Comparison of ENCODE assay signal across 8 cellular contexts in genomic region chr21:29025328-29025713, GRCh38. TPM values are rescaled to one million over a fixed set of nuclear protein-coding genes. Genes with fewer than 3 reads are reported as not detected.
DNase-seq lines count a peak whose midpoint lies in the region; ATAC-seq and TF ChIP-seq lines count a peak whose summit lies in the region.

No MANE protein-coding gene starts in this region.

- 2% methylated on average over 6 of the region's 6 CpGs for WGBS in heart right ventricle, 2 donors

- peaks cover 36% of the 10 kb centered on the region for H3K36me3 Mint-ChIP-seq in activated naive CD8-positive, alpha-beta T cell treated with anti-CD3 and anti-CD28 coated beads for 36 hours

- peak overlapping the region; percentile 92 to 100 (median 98) for H3K27ac ChIP-seq in heart right ventricle
- H3K27ac ChIP-seq in substantia nigra (ENCODE audit: low read depth, low read length, poor library complexity, severe bottlenecking): peak overlapping the region; percentile 99

- intact Hi-C loops in heart right ventricle (cut with DNase I): loop anchor here in 4 of 10 donors (2.0 to 5.0 kb wide), 2 partner anchors 23 to 47 kb away; partner anchors contain the start of gene CCT8 (in 4 of the 4)
- intact Hi-C loops in left ventricle myocardium superior (cut with micrococcal nuclease): no loop called here

- H3K36me3 ChIP-seq in heart right ventricle: peaks cover 0 to 27% (median 0%) of the 10 kb centered on the region in 9 donors

- no peak for DNase-seq in heart right ventricle
- no peak for DNase-seq in left ventricle myocardium superior
- DNase-seq in activated naive CD8-positive, alpha-beta T cell treated with anti-CD3 and anti-CD28 coated beads for 36 hours: no peak
- peak; percentile 59 for DNase-seq in iris pigment epithelial cell (ENCODE audit: low read depth)
- no peak for DNase-seq in substantia nigra (lab: John Stamatoyannopoulos, UW)
- DNase-seq in NOMO-1 treated with dmso at 0.1 percent for 144 hours (lab: John Stamatoyannopoulos, UW; ENCODE audit: unreplicated experiment): no peak
- no peak for DNase-seq in NCI-H446 (lab: John Stamatoyannopoulos, UW)
- DNase-seq in mucosa of gallbladder (ENCODE audit: low spot score): no peak

- H3K9me3 Mint-ChIP-seq in activated naive CD8-positive, alpha-beta T cell treated with anti-CD3 and anti-CD28 coated beads for 36 hours: peaks cover 2% of the 10 kb centered on the region

- H3K9me3 ChIP-seq in heart right ventricle: no peaks in the 10 kb centered on the region

- H3K4me3 Mint-ChIP-seq in activated naive CD8-positive, alpha-beta T cell treated with anti-CD3 and anti-CD28 coated beads for 36 hours: peak overlapping the region; percentile 89

- peaks cover 41% of the 10 kb centered on the region for H3K4me1 Mint-ChIP-seq in activated naive CD8-positive, alpha-beta T cell treated with anti-CD3 and anti-CD28 coated beads for 36 hours

- no peaks in the 10 kb centered on the region for H3K27me3 Mint-ChIP-seq in activated naive CD8-positive, alpha-beta T cell treated with anti-CD3 and anti-CD28 coated beads for 36 hours

- peaks cover 0 to 33% (median 22%) of the 10 kb centered on the region in 9 donors for H3K4me1 ChIP-seq in heart right ventricle

- H3K4me3 ChIP-seq in heart right ventricle: peak overlapping the region; percentile 50 to 88 (median 70)

- no peaks in the 10 kb centered on the region for H3K27me3 ChIP-seq in heart right ventricle

- ATAC-seq in heart right ventricle: no peak
- ATAC-seq in left ventricle myocardium superior: no peak

- no peak for TF ChIP-seq CTCF in heart right ventricle (IDR thresholded peaks at IDR 0.05)

- H3K27ac Mint-ChIP-seq in activated naive CD8-positive, alpha-beta T cell treated with anti-CD3 and anti-CD28 coated beads for 36 hours: peak overlapping the region; percentile 99

RNA-seq across cellular contexts. Expression of gene USP16, which starts 0.9 kb away (rescaled TPM):
- 10 to 100 TPM; 28.9 to 41.8 (median 33.0) TPM for total RNA-seq in heart right ventricle
- polyA plus RNA-seq in heart right ventricle: 10 to 100 TPM; 20.3 to 23.6 TPM
- total RNA-seq in left ventricle myocardium superior: 30.5 TPM
- 10 to 100 TPM; 59.0 to 61.6 TPM for total RNA-seq in activated naive CD8-positive, alpha-beta T cell treated with anti-CD3 and anti-CD28 coated beads for 36 hours
- 29.1 TPM for total RNA-seq in mucosa of gallbladder

RNA-seq across cellular contexts. Expression of gene RWDD2B, which starts 6.2 kb away (rescaled TPM):
- total RNA-seq in heart right ventricle: 10 to 100 TPM; 11.3 to 22.0 (median 17.9) TPM
- polyA plus RNA-seq in heart right ventricle: 10 to 100 TPM in 1 of 2 donors, 1 to 10 TPM in 1; 8.3 to 13.6 TPM
- total RNA-seq in left ventricle myocardium superior: 15.2 TPM
- total RNA-seq in activated naive CD8-positive, alpha-beta T cell treated with anti-CD3 and anti-CD28 coated beads for 36 hours: 10 to 100 TPM; 24.3 to 24.5 TPM
- total RNA-seq in mucosa of gallbladder: 15.6 TPM

RNA-seq across cellular contexts. Expression of gene LTN1, which starts 32.6 kb away (rescaled TPM):
- total RNA-seq in heart right ventricle (10 to 100 TPM; 15.5 to 20.4 (median 18.1) TPM), left ventricle myocardium superior (18.1 TPM), mucosa of gallbladder (22.1 TPM)
- polyA plus RNA-seq in heart right ventricle: 1 to 10 TPM; 3.2 to 4.5 TPM
- total RNA-seq in activated naive CD8-positive, alpha-beta T cell treated with anti-CD3 and anti-CD28 coated beads for 36 hours: 10 to 100 TPM; 23.0 to 24.6 TPM

RNA-seq across cellular contexts. Expression of gene CCT8, which starts 48.1 kb away (rescaled TPM):
- total RNA-seq in heart right ventricle: 100 to 1,000 TPM in 7 of 10 donors, 10 to 100 TPM in 3; 90.0 to 126 (median 112) TPM
- 100 to 1,000 TPM in 1 of 2 donors, 10 to 100 TPM in 1; 75.6 to 156 TPM for polyA plus RNA-seq in heart right ventricle
- total RNA-seq in left ventricle myocardium superior: 108 TPM
- total RNA-seq in activated naive CD8-positive, alpha-beta T cell treated with anti-CD3 and anti-CD28 coated beads for 36 hours: 100 to 1,000 TPM; 504 to 510 TPM
- 99.3 TPM for total RNA-seq in mucosa of gallbladder
